17 cellular contexts compared by ENCODE assay signal in the genomic region with DNA sequence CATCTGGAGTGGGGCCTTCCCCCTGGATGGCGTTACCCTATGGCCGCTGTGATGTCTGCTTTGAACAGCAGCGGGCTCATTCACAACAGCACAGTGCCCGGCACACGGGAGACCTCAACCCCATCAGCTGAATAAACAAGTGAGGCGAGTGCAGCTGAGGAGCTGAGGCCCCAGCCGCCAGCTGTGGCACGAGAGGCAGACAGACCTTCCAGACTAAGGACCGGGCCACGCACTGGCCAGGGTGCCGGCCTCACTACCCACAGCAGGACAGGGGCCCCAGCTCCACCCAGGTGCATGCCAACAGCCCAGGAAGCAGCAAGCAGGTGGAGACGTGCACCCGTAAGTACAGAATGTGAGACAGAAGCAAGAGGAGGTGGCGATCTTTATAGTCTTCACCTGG. TPM values are rescaled to one million over a fixed set of nuclear protein-coding genes. Genes with fewer than 3 reads are reported as not detected.
A peak's percentile ranks its signal among the peaks of the same experiment; 100 is the strongest.
DNase-seq lines count a peak whose midpoint lies in the region; ATAC-seq and TF ChIP-seq lines count a peak whose summit lies in the region.
"Had no signal": no experiment of that assay in that cellular context is flagged by ENCODE, and none has a peak within 500 bp of the region (broad histone marks: within the 10 kb centered on the region; RNA-seq: fewer than 3 reads in every experiment).

No MANE protein-coding gene starts in this region.

- intact Hi-C loops in vagina (cut with DNase I) (no loop called here), body of pancreas (cut with DNase I) (no loop called here)

- POLR2A ChIA-PET in T-cell (lab: Charles Lee): no interaction called here

- peak overlapping the region; percentile 27 for H4K91ac ChIP-seq in mesenchymal stem cell (ENCODE audit: low read length)

- no peak overlapping the region for H3K9ac ChIP-seq in mesenchymal stem cell (ENCODE audit: low read length)

- DNase-seq in activated effector memory CD4-positive, alpha-beta T cell treated with anti-CD3 and anti-CD28 coated beads, Interleukin-2, amount 50 U/mL, for 16 hours: peak; percentile 60
- DNase-seq in activated effector memory CD4-positive, alpha-beta T cell treated with Interleukin-2 at 50 U/mL for 16 hours: no peak
- DNase-seq in T-cell (no peak), mesenchymal stem cell (no peak), vagina (ENCODE audit: extremely low spot score in 2 of 2) (no peak), body of pancreas (no peak), NCI-H345 treated with DMSO at 0.1 percent for 48 hours (lab: John Stamatoyannopoulos, UW; ENCODE audit: unreplicated experiment) (no peak), NCI-H2196 treated with DMSO at 0.1 percent for 48 hours (lab: John Stamatoyannopoulos, UW; ENCODE audit: unreplicated experiment) (no peak)
- DNase-seq: ACHN; activated CD4-positive, CD25-positive, alpha-beta regulatory T cell treated with anti-CD3 and anti-CD28 coated beads, Interleukin-2, amount 50 U/mL, for 72 hours; activated naive CD4-positive, alpha-beta T cell treated with anti-CD3 and anti-CD28 coated beads, Interleukin-2, amount 10 ng/mL, durations not matched to agents 7 days and 5 days; hippocampal formation; MG63; NCI-H345; stimulated activated CD8-positive, alpha-beta memory T cell treated with anti-CD3 and anti-CD28 coated beads, Interleukin-4, amount 100 ng/mL, for 48 hours; T-helper 9 cell had no signal

- peaks cover 25% of the 10 kb centered on the region for H3K36me3 Mint-ChIP-seq in T-cell

- TF ChIP-seq CTCF in vagina (IDR thresholded peaks at IDR 0.05) (no peak), body of pancreas (IDR thresholded peaks at IDR 0.05) (no peak)

- H3K4me2 ChIP-seq in mesenchymal stem cell (ENCODE audit: low read length, poor library complexity, severe bottlenecking): no peak overlapping the region

- H2BK5ac ChIP-seq in mesenchymal stem cell (ENCODE audit: low read depth, low read length, poor library complexity, severe bottlenecking): no peak overlapping the region

- H4K8ac ChIP-seq in mesenchymal stem cell (ENCODE audit: low read length): peak overlapping the region; percentile 51

- peak overlapping the region in 1 of 2 donors; percentile 39 for H3K27ac Mint-ChIP-seq in T-cell

- H3K4ac ChIP-seq in mesenchymal stem cell (ENCODE audit: low read depth in 1 of 2, low read length in 2 of 2): no peak overlapping the region

- H2BK120ac ChIP-seq in mesenchymal stem cell (ENCODE audit: low read depth, low read length): no peak overlapping the region

- H3K4me1 Mint-ChIP-seq in T-cell: peaks cover 94% of the 10 kb centered on the region in 3 donors

- CTCF ChIA-PET in T-cell (lab: Charles Lee): interaction anchor here in 1 of 2 donors (0.6 to 0.7 kb wide), 2 partner anchors 35 to 283 kb away, joined by 3 to 8 read pairs; no protein-coding TSS in a partner anchor

- no peaks in the 10 kb centered on the region for H3K9me3 Mint-ChIP-seq in T-cell
- H3K9me3 Mint-ChIP-seq: activated naive CD4-positive, alpha-beta T cell treated with anti-CD3 and anti-CD28 coated beads, Interleukin-2, amount 10 ng/mL, durations not matched to agents 7 days and 5 days had no signal

- peaks cover 0 to 17% of the 10 kb centered on the region in 2 experiments for H3K36me3 ChIP-seq in mesenchymal stem cell (ENCODE audit: control insufficient read depth in 1 of 2, insufficient read depth in 2 of 2, low read depth in 1 of 2, low read length in 2 of 2)
- H3K36me3 ChIP-seq in vagina: peaks cover 0 to 4% of the 10 kb centered on the region in 2 donors
- H3K36me3 ChIP-seq in body of pancreas (replicated peaks in 1 of 2; ENCODE audit: insufficient read depth in 1 of 2, low read depth in 2 of 2): no peaks in the 10 kb centered on the region
- H3K36me3 ChIP-seq: MG63, tibial nerve had no signal

- H3K14ac ChIP-seq in mesenchymal stem cell (ENCODE audit: low read length in 2 of 2): no peak overlapping the region

- H3K4me3 Mint-ChIP-seq in T-cell: peak overlapping the region in 2 of 3 donors; percentile 17 to 61
- H3K4me3 Mint-ChIP-seq: activated naive CD4-positive, alpha-beta T cell treated with anti-CD3 and anti-CD28 coated beads, Interleukin-2, amount 10 ng/mL, durations not matched to agents 7 days and 5 days had no signal

- peaks cover 13% of the 10 kb centered on the region for H3K4me1 ChIP-seq in mesenchymal stem cell (ENCODE audit: control insufficient read depth, insufficient read depth, low read depth, low read length)
- peaks cover 96% of the 10 kb centered on the region for H3K4me1 ChIP-seq in vagina
- H3K4me1 ChIP-seq in body of pancreas: peaks cover 56% of the 10 kb centered on the region

- H3K27me3 ChIP-seq in mesenchymal stem cell (ENCODE audit: control insufficient read depth in 1 of 2, insufficient read depth in 1 of 2, low read length in 2 of 2) (no peaks in the 10 kb centered on the region), vagina (no peaks in the 10 kb centered on the region), body of pancreas (no peaks in the 10 kb centered on the region)
- H3K27me3 ChIP-seq: MG63, tibial nerve had no signal

- TF ChIP-seq POLR2A in vagina (IDR thresholded peaks at IDR 0.05): no peak
- TF ChIP-seq POLR2A in body of pancreas (IDR thresholded peaks at IDR 0.05): no peak

- peaks cover 40% of the 10 kb centered on the region for H3K79me1 ChIP-seq in mesenchymal stem cell (replicated peaks; ENCODE audit: low read length, poor library complexity, severe bottlenecking)

- H3K4me3 ChIP-seq in mesenchymal stem cell (ENCODE audit: insufficient read depth in 1 of 2, low read depth in 1 of 2, low read length in 2 of 2) (no peak overlapping the region), vagina (peak overlapping the region in 1 of 2 donors; percentile 24), body of pancreas (no peak overlapping the region)
- H3K4me3 ChIP-seq: MG63, tibial nerve had no signal

- no peak overlapping the region for H3K23ac ChIP-seq in mesenchymal stem cell (ENCODE audit: low read length in 2 of 2)

- no peak overlapping the region for H2BK15ac ChIP-seq in mesenchymal stem cell (ENCODE audit: low read depth, poor library complexity, severe bottlenecking)

- H3K18ac ChIP-seq in mesenchymal stem cell (ENCODE audit: low read depth in 1 of 2, low read length in 2 of 2): no peak overlapping the region

- H2AK5ac ChIP-seq in mesenchymal stem cell (ENCODE audit: low read length, severe bottlenecking): no peak overlapping the region

- ATAC-seq in T-cell (replicated peaks in 1 of 4) (peak in 2 of 4 experiments; percentile 10 to 32), body of pancreas (no peak)

- H3K27ac ChIP-seq in mesenchymal stem cell (ENCODE audit: low read length, poor library complexity, severe bottlenecking) (no peak overlapping the region), vagina (peak overlapping the region; percentile 50), body of pancreas (peak overlapping the region in 1 of 4 donors; percentile 61)

- no peaks in the 10 kb centered on the region for H3K27me3 Mint-ChIP-seq in T-cell
- H3K27me3 Mint-ChIP-seq: activated naive CD4-positive, alpha-beta T cell treated with anti-CD3 and anti-CD28 coated beads, Interleukin-2, amount 10 ng/mL, durations not matched to agents 7 days and 5 days had no signal

- 95% methylated on average over 14 of the region's 14 CpGs for WGBS in mesenchymal stem cell
- WGBS in body of pancreas, 2 donors: 91 to 93% methylated on average over 11 to 14 of the region's 14 CpGs

- H3K9me3 ChIP-seq in mesenchymal stem cell (ENCODE audit: control insufficient read depth, low read length): no peaks in the 10 kb centered on the region
- no peaks in the 10 kb centered on the region for H3K9me3 ChIP-seq in vagina
- no peaks in the 10 kb centered on the region for H3K9me3 ChIP-seq in body of pancreas
- H3K9me3 ChIP-seq: MG63, tibial nerve had no signal

- H2BK12ac ChIP-seq in mesenchymal stem cell (ENCODE audit: low read length in 2 of 2): peak overlapping the region in 1 of 2 experiments; percentile 30

- no peak overlapping the region for H2AFZ ChIP-seq in mesenchymal stem cell (ENCODE audit: low read depth, low read length)

RNA-seq across cellular contexts. Expression of a gene that starts 39.6 kb away (rescaled TPM):
- total RNA-seq in T-cell (100 to 1,000 TPM in 4 of 5 donors, 10 to 100 TPM in 1; 92.1 to 143 (median 113) TPM), vagina (82.5 TPM), body of pancreas (10 to 100 TPM; 35.0 to 56.7 TPM)
- polyA plus RNA-seq in mesenchymal stem cell (2013, experiment 1 of 2): 136 TPM
- polyA plus RNA-seq in mesenchymal stem cell (2013, experiment 2 of 2): 138 TPM
